2 cellular contexts compared by ENCODE assay signal in genomic region chr6:14065350-14065749, GRCh38.
TF ChIP-seq lines count a peak whose summit lies in the region.

No MANE protein-coding gene starts in this region.

TF ChIP-seq in HepG2, 621 proteins besides CTCF, POLR2A, EP300 and RAD21:
- 0 out of 2 replicates have a peak, but pooled peaks have one; percentile 49 for TF ChIP-seq IKZF1 (IDR thresholded peaks at IDR 0.05)
- no peak for TF ChIP-seq FLYWCH1 (CRISPR knock-in tag; IDR thresholded peaks at IDR 0.05)

TF ChIP-seq in K562, 482 proteins besides CTCF, POLR2A, EP300 and RAD21:
- no peak for TF ChIP-seq ZNF140 (CRISPR knock-in tag; IDR thresholded peaks at IDR 0.05)
- TF ChIP-seq, protein P1, sequence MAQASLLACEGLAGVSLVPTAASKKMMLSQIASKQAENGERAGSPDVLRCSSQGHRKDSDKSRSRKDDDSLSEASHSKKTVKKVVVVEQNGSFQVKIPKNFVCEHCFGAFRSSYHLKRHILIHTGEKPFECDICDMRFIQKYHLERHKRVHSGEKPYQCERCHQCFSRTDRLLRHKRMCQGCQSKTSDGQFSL (CRISPR knock-in tag; IDR thresholded peaks at IDR 0.05) = 0 out of 2 replicates have a peak, but pooled peaks have one; percentile 40
- TF ChIP-seq, protein P1 (tag; IDR thresholded peaks at IDR 0.05) = no peak
- TF ChIP-seq ZNF324 (CRISPR knock-in tag; IDR thresholded peaks at IDR 0.05) = no peak
- no peak for TF ChIP-seq TFE3 (CRISPR knock-in tag; IDR thresholded peaks at IDR 0.05)
- TF ChIP-seq, protein P2, sequence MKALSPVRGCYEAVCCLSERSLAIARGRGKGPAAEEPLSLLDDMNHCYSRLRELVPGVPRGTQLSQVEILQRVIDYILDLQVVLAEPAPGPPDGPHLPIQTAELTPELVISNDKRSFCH (CRISPR knock-in tag; IDR thresholded peaks at IDR 0.05) = no peak
- TF ChIP-seq, protein P2 (tag; IDR thresholded peaks at IDR 0.05) = no peak
- peak; percentile 77; the same call in 1 of the 2 replicates for TF ChIP-seq TSC22D4 (tag; IDR thresholded peaks at IDR 0.05)
- TF ChIP-seq ZBTB26 (CRISPR knock-in tag; IDR thresholded peaks at IDR 0.05) = 0 out of 2 replicates have a peak, but pooled peaks have one; percentile 52
- no peak for TF ChIP-seq NR1H2 (CRISPR knock-in tag; IDR thresholded peaks at IDR 0.05)
TF ChIP-seq in K562: peak in this region for 3.
